9 cellular contexts compared by ENCODE assay signal in the genomic region with DNA sequence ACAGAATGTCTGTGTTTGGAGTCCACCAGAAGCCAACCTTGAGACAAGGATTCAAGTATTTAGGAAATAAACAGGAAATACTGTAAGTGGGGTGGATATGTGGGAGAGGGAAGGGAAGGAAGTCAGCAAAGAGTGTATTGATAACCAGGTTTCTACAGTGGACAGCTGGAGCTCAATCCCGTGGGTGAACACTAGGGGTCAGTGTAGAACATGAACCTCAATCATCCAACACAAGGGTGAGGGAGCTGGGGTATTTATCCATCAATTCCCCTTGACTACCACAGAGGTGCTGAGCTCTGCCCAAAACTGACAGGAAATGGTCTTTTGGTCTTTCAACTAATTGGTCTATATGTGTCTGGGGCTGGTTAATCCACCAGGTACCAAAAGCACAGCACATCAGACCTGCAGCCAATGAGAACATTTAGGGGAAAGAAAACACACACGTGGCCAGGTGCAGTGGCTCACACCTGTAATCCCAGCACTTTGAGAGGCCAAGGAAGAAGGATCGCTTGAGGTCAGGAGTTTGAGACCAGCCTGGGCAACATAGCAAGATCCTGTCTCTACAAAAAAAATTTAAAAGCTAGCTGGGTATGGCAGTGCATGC. TPM values are rescaled to one million over a fixed set of nuclear protein-coding genes. Genes with fewer than 3 reads are reported as not detected.
DNase-seq lines count a peak whose midpoint lies in the region; ATAC-seq and TF ChIP-seq lines count a peak whose summit lies in the region.
"Had no signal": no experiment of that assay in that cellular context is flagged by ENCODE, and none has a peak within 500 bp of the region (broad histone marks: within the 10 kb centered on the region; RNA-seq: fewer than 3 reads in every experiment).

No MANE protein-coding gene starts in this region.

- no peaks in the 10 kb centered on the region for H3K36me3 ChIP-seq in IMR-90 (ENCODE audit: control insufficient read depth, insufficient read depth, low read length)
- no peaks in the 10 kb centered on the region for H3K36me3 ChIP-seq in neural cell (ENCODE audit: insufficient read depth, low read length)

- no peak overlapping the region for H4K91ac ChIP-seq in IMR-90 (ENCODE audit: insufficient read depth, low read depth, low read length)

- H3K79me2 ChIP-seq in neural cell (replicated peaks; ENCODE audit: insufficient read depth, low read length) = no peaks in the 10 kb centered on the region

- H3K9me2 ChIP-seq in neural cell (ENCODE audit: insufficient read depth, low read length) = no peaks in the 10 kb centered on the region

- H3K27ac Mint-ChIP-seq in activated CD4-positive, alpha-beta T cell treated with anti-CD3 and anti-CD28 coated beads for 36 hours = no peak overlapping the region
- H3K27ac Mint-ChIP-seq in endothelial cell (ENCODE audit: unreplicated experiment) = peak overlapping the region; percentile 16
- H3K27ac Mint-ChIP-seq: naive B cell had no signal

- H3K27me3 ChIP-seq in IMR-90 (ENCODE audit: control insufficient read depth, insufficient read depth, low read length) (peaks cover 3% of the 10 kb centered on the region), neural cell (ENCODE audit: insufficient read depth, low read depth, low read length) (peaks cover under 1% of the 10 kb centered on the region)

- H3K27ac ChIP-seq in IMR-90 (ENCODE audit: insufficient read depth, low read length) = no peak overlapping the region
- no peak overlapping the region for H3K27ac ChIP-seq in neural cell (ENCODE audit: low read length)

- H3K23ac ChIP-seq in IMR-90 (ENCODE audit: low read depth, low read length) = no peak overlapping the region

- H3K56ac ChIP-seq in IMR-90 (ENCODE audit: extremely low read depth, insufficient read depth, low read length) = no peak overlapping the region

- H3K18ac ChIP-seq in IMR-90 (ENCODE audit: low read depth, low read length) = no peak overlapping the region

- H3K4me1 ChIP-seq in IMR-90 (ENCODE audit: control insufficient read depth, insufficient read depth, low read length) = peaks cover under 1% of the 10 kb centered on the region; the same call in 1 of the 2 replicates

- no peak overlapping the region for H3K14ac ChIP-seq in IMR-90 (replicated peaks; ENCODE audit: low read depth, low read length)

- TF ChIP-seq EP300 in neural cell (conservative IDR thresholded peaks at IDR 0.05; ENCODE audit: poor library complexity, severe bottlenecking) = no peak

- TF ChIP-seq CTCF in IMR-90 (conservative IDR thresholded peaks at IDR 0.05; ENCODE audit: low read depth, low read length) = peak; percentile 68
- peak; percentile 80 for TF ChIP-seq CTCF in endothelial cell (IDR thresholded peaks at IDR 0.05; ENCODE audit: unreplicated experiment)
- TF ChIP-seq CTCF in neural cell (IDR thresholded peaks at IDR 0.05; ENCODE audit: poor library complexity, severe bottlenecking) = peak; percentile 52

- H3K9ac ChIP-seq in IMR-90 (ENCODE audit: low read depth, low read length) (no peak overlapping the region), neural cell (ENCODE audit: low read length) (no peak overlapping the region)

- no peak overlapping the region for H2AK5ac ChIP-seq in IMR-90 (ENCODE audit: low read depth, low read length)

- no peak overlapping the region for H3K4ac ChIP-seq in IMR-90 (ENCODE audit: low read depth, low read length)

- no peak overlapping the region for H2BK15ac ChIP-seq in IMR-90 (ENCODE audit: low read depth, low read length)

- no peak overlapping the region for H2BK120ac ChIP-seq in IMR-90 (ENCODE audit: low read depth, low read length)

- H3K4me3 ChIP-seq in IMR-90 (ENCODE audit: insufficient read depth, low read depth, low read length) (no peak overlapping the region), neural cell (ENCODE audit: low read length) (no peak overlapping the region)

- no peak overlapping the region for H2BK5ac ChIP-seq in IMR-90 (ENCODE audit: low read depth, low read length, poor library complexity, severe bottlenecking)

- H3K36me3 Mint-ChIP-seq in activated CD4-positive, alpha-beta T cell treated with anti-CD3 and anti-CD28 coated beads for 36 hours (ENCODE audit: low read depth) = peaks cover 8% of the 10 kb centered on the region
- no peaks in the 10 kb centered on the region for H3K36me3 Mint-ChIP-seq in endothelial cell (ENCODE audit: low read depth, unreplicated experiment)

- dilution Hi-C loops in IMR-90 (cut with HindIII; ENCODE audit: low sequenced_read_pairs, unreplicated experiment) = no loop called here

- no peak overlapping the region for H3K4me3 Mint-ChIP-seq in activated CD4-positive, alpha-beta T cell treated with anti-CD3 and anti-CD28 coated beads for 36 hours
- peak overlapping the region; percentile 5 for H3K4me3 Mint-ChIP-seq in endothelial cell (ENCODE audit: unreplicated experiment)
- H3K4me3 Mint-ChIP-seq: naive B cell had no signal

- no peak overlapping the region for H2AK9ac ChIP-seq in IMR-90 (replicated peaks; ENCODE audit: low read depth, low read length, poor library complexity)

- no peak overlapping the region for H4K5ac ChIP-seq in IMR-90 (ENCODE audit: low read depth, low read length)

- DNase-seq in CMK (ENCODE audit: low read depth) = peak; percentile 61
- DNase-seq in IMR-90 = peak; percentile 56
- peak; percentile 80 for DNase-seq in activated CD4-positive, alpha-beta T cell treated with anti-CD3 and anti-CD28 coated beads for 36 hours
- peak; percentile 59 for DNase-seq in endothelial cell (ENCODE audit: low spot score)
- DNase-seq in foreskin melanocyte = no peak
- DNase-seq: naive B cell had no signal

- CTCF ChIA-PET in IMR-90 (lab: Yijun Ruan, JAX) = interaction anchor here (0.9 to 1.7 kb wide), 5 partner anchors 9 to 454 kb away, joined by 3 to 12 read pairs (median 5); a partner anchor contains a TSS
- CTCF ChIA-PET in activated CD4-positive, alpha-beta T cell treated with anti-CD3 and anti-CD28 coated beads for 36 hours (lab: Charles Lee) = interaction anchor here (0.6 to 3.7 kb wide), 25 partner anchors 9 to 413 kb away, joined by 3 to 36 read pairs (median 5); a partner anchor contains a TSS

- H4K8ac ChIP-seq in IMR-90 (ENCODE audit: low read depth in 2 of 2, low read length in 2 of 2) = no peak overlapping the region

- no peak overlapping the region for H2BK20ac ChIP-seq in IMR-90 (ENCODE audit: low read depth, low read length)

- peaks cover 11% of the 10 kb centered on the region for H3K9me3 ChIP-seq in IMR-90 (ENCODE audit: control insufficient read depth, insufficient read depth, low read length)
- peaks cover 2% of the 10 kb centered on the region for H3K9me3 ChIP-seq in neural cell (ENCODE audit: low read length)

- peaks cover 20% of the 10 kb centered on the region for H3K9me3 Mint-ChIP-seq in activated CD4-positive, alpha-beta T cell treated with anti-CD3 and anti-CD28 coated beads for 36 hours (ENCODE audit: low read depth)
- H3K9me3 Mint-ChIP-seq in endothelial cell (ENCODE audit: unreplicated experiment) = peaks cover 4% of the 10 kb centered on the region

- H3F3A ChIP-seq in neural cell (ENCODE audit: insufficient read depth, low read length, poor library complexity, severe bottlenecking) = no peaks in the 10 kb centered on the region

- no peaks in the 10 kb centered on the region for H3K9me1 ChIP-seq in IMR-90 (ENCODE audit: insufficient read depth, low read length)

- H3K4me1 Mint-ChIP-seq in activated CD4-positive, alpha-beta T cell treated with anti-CD3 and anti-CD28 coated beads for 36 hours = peaks cover under 1% of the 10 kb centered on the region
- H3K4me1 Mint-ChIP-seq in endothelial cell (ENCODE audit: unreplicated experiment) = peaks cover 10% of the 10 kb centered on the region

- H3K4me2 ChIP-seq in IMR-90 (ENCODE audit: low read depth, low read length) (no peak overlapping the region), neural cell (ENCODE audit: low read length) (no peak overlapping the region)

- TF ChIP-seq RAD21 in IMR-90 (IDR thresholded peaks at IDR 0.05; ENCODE audit: low read length) (peak; percentile 68), neural cell (conservative IDR thresholded peaks at IDR 0.05) (peak; percentile 34)

- 0 out of 4 replicates have a peak, but pooled peaks cover 0 to 1% of the 10 kb centered on the region in 2 experiments for H3K79me1 ChIP-seq in IMR-90 (ENCODE audit: low read depth in 1 of 2, low read length in 2 of 2)

- in situ Hi-C loops in IMR-90 (cut with MboI; ENCODE audit: low sequenced_read_pairs) = loop anchor here (25.0 kb wide), 1 partner anchor 1086 kb away; a partner anchor contains a TSS

- WGBS in IMR-90 (ENCODE audit: extremely low coverage in 2 of 2, insufficient read length in 1 of 2), 2 experiments = 100% methylated on average over 1 of the region's 3 CpGs; no CpG with 5 or more reads in 1 of the 2 experiments

- TF ChIP-seq POLR2A in IMR-90 (IDR thresholded peaks at IDR 0.05; ENCODE audit: low read depth, low read length) = no peak

- H4K20me1 ChIP-seq in IMR-90 (ENCODE audit: insufficient read depth, low read length) (no peaks in the 10 kb centered on the region), neural cell (ENCODE audit: insufficient read depth) (no peaks in the 10 kb centered on the region)

- peaks cover 6% of the 10 kb centered on the region for H3K27me3 Mint-ChIP-seq in activated CD4-positive, alpha-beta T cell treated with anti-CD3 and anti-CD28 coated beads for 36 hours
- H3K27me3 Mint-ChIP-seq in endothelial cell (ENCODE audit: unreplicated experiment) = peaks cover 15% of the 10 kb centered on the region

- intact Hi-C loops in IMR-90 (cut with micrococcal nuclease) = loop anchor here (2.0 to 10.0 kb wide), 2 partner anchors 49 to 273 kb away; a partner anchor contains a TSS
- intact Hi-C loops in activated CD4-positive, alpha-beta T cell treated with anti-CD3 and anti-CD28 coated beads for 36 hours (cut with DNase I, micrococcal nuclease) = loop anchor here (1.0 kb wide), 1 partner anchor 49 kb away; no protein-coding TSS in a partner anchor

- ATAC-seq in IMR-90 (ENCODE audit: low read depth) (peak; percentile 85), GM19397 (IDR thresholded peaks at IDR 0.05; ENCODE audit: unreplicated experiment) (no peak), HG02870 (IDR thresholded peaks at IDR 0.05; ENCODE audit: unreplicated experiment) (no peak)
- peak; percentile 95 for ATAC-seq in activated CD4-positive, alpha-beta T cell treated with anti-CD3 and anti-CD28 coated beads for 36 hours

- POLR2A ChIA-PET in IMR-90 (lab: Charles Lee; ENCODE audit: unreplicated experiment) = no interaction called here
- POLR2A ChIA-PET in activated CD4-positive, alpha-beta T cell treated with anti-CD3 and anti-CD28 coated beads for 36 hours (lab: Charles Lee) = interaction anchor here (0.5 kb wide), 1 partner anchor 173 kb away, joined by 3 read pairs; no protein-coding TSS in a partner anchor

- peak overlapping the region; percentile 5 for H2AFZ ChIP-seq in IMR-90 (replicated peaks; ENCODE audit: low read length, poor library complexity)
- no peak overlapping the region for H2AFZ ChIP-seq in neural cell (ENCODE audit: low read depth, low read length)

- BruUV-seq in IMR-90 (replicated peaks; lab: Mats Ljungman, UMichigan) = no TSS peak

RNA-seq across cellular contexts. Expression of a gene that starts 5.6 kb away (rescaled TPM):
- 18.6 and 19.4 TPM in 2 replicates for total RNA-seq in IMR-90 (2012; rRNA removed)
- polyA plus RNA-seq in IMR-90 (2012; rRNA removed) = 64.9 and 84.7 TPM in 2 replicates
- 50.7 and 84.5 TPM in 2 replicates for polyA plus RNA-seq in IMR-90 (2012; cell fraction: cytosol; rRNA removed)
- 87.9 and 261 TPM in 2 replicates for polyA plus RNA-seq in IMR-90 (2012; cell fraction: nucleus; rRNA removed; ENCODE audit: low replicate concordance)
- 1 to 10 TPM; 2.1 to 3.3 TPM for total RNA-seq in activated CD4-positive, alpha-beta T cell treated with anti-CD3 and anti-CD28 coated beads for 36 hours
- total RNA-seq in endothelial cell (ENCODE audit: unreplicated experiment) = 43.5 TPM
- polyA plus RNA-seq in neural cell = 0.70 TPM in 1 of 2 replicates, not detected in the other
- 0.58 TPM in 1 of 2 replicates, not detected in the other for polyA minus RNA-seq in neural cell

RNA-seq across cellular contexts. Expression of a gene that starts 19.6 kb away (rescaled TPM):
- total RNA-seq in IMR-90 (2012; rRNA removed) (not detected in 2 replicates), endothelial cell (ENCODE audit: unreplicated experiment) (not detected)
- polyA plus RNA-seq in IMR-90 (2012; rRNA removed) (not detected in 2 replicates), neural cell (not detected in 2 replicates)
- polyA plus RNA-seq in IMR-90 (2012; cell fraction: cytosol; rRNA removed) = not detected in 2 replicates
- not detected in 2 replicates for polyA plus RNA-seq in IMR-90 (2012; cell fraction: nucleus; rRNA removed; ENCODE audit: low replicate concordance)
- not detected for total RNA-seq in activated CD4-positive, alpha-beta T cell treated with anti-CD3 and anti-CD28 coated beads for 36 hours
- not detected in 2 replicates for polyA minus RNA-seq in neural cell

RNA-seq across cellular contexts. Expression of a gene that starts 52.3 kb away (rescaled TPM):
- total RNA-seq in IMR-90 (2012; rRNA removed) (not detected in 2 replicates), endothelial cell (ENCODE audit: unreplicated experiment) (not detected)
- polyA plus RNA-seq in IMR-90 (2012; rRNA removed) (not detected in 2 replicates), neural cell (not detected in 2 replicates)
- polyA plus RNA-seq in IMR-90 (2012; cell fraction: cytosol; rRNA removed) = not detected in 2 replicates
- not detected in 2 replicates for polyA plus RNA-seq in IMR-90 (2012; cell fraction: nucleus; rRNA removed; ENCODE audit: low replicate concordance)
- not detected for total RNA-seq in activated CD4-positive, alpha-beta T cell treated with anti-CD3 and anti-CD28 coated beads for 36 hours
- not detected in 2 replicates for polyA minus RNA-seq in neural cell

Comparison
In these comparisons a context has a peak if more than half of its experiments do, and no peak if none do; other contexts are left out.
1. ATAC-seq: peak in IMR-90 (single experiment) and activated CD4-positive, alpha-beta T cell treated with anti-CD3 and anti-CD28 coated beads for 36 hours (single experiment); none in GM19397 (single experiment) and HG02870 (single experiment).
2. Peak in every context shown above with its lines, with median percentiles within 50 percentile points of each other: CTCF ChIP-seq.